ENCODE assay signal across 12 cellular contexts in the genomic region with DNA sequence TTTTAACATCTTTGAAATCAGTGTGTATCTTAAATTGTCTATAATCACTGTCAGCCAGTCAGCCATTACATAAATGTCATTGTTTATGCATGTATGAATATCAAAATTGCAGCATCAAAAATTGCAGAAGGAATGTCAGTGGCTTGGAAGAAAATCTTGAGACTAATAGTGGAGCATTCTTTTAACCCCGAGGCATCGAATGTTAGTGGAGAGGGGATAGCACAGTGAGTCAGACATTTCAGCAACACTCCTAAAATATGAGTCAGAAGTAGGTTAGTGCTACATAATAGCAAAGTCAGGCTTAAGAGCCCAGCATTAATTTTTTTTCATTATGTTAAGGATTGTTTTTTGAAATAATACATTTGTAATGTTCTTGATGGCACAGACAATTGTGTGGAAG. TPM values are rescaled to one million over a fixed set of nuclear protein-coding genes. Genes with fewer than 3 reads are reported as not detected.
DNase-seq lines count a peak whose midpoint lies in the region; ATAC-seq and TF ChIP-seq lines count a peak whose summit lies in the region.
"Had no signal": no experiment of that assay in that cellular context is flagged by ENCODE, and none has a peak within 500 bp of the region (broad histone marks: within the 10 kb centered on the region; RNA-seq: fewer than 3 reads in every experiment).

No MANE protein-coding gene starts in this region.

- ATAC-seq in HG02798 (IDR thresholded peaks at IDR 0.05; ENCODE audit: poor library complexity, unreplicated experiment) = no peak
- no peak for ATAC-seq in GM21360 (IDR thresholded peaks at IDR 0.05; ENCODE audit: unreplicated experiment)
- no peak for ATAC-seq in GM19328 (IDR thresholded peaks at IDR 0.05; ENCODE audit: unreplicated experiment)
- ATAC-seq: left ventricle myocardium superior had no signal

- no peaks in the 10 kb centered on the region for H3K9me3 ChIP-seq in left ventricle myocardium inferior (replicated peaks)
- H3K9me3 ChIP-seq: right lobe of liver had no signal

- no peak for TF ChIP-seq EP300 in Ishikawa (IDR thresholded peaks at IDR 0.05; ENCODE audit: borderline replicate concordance)

- POLR2A ChIA-PET in AG04449 (lab: Yijun Ruan, JAX) = no interaction called here

- intact Hi-C loops in left ventricle myocardium inferior (cut with micrococcal nuclease) = no loop called here

- no peaks in the 10 kb centered on the region for H3K27me3 ChIP-seq in left ventricle myocardium inferior (ENCODE audit: low read depth)
- H3K27me3 ChIP-seq: right lobe of liver had no signal

- no peaks in the 10 kb centered on the region for H3K4me1 ChIP-seq in left ventricle myocardium inferior

- CTCF ChIA-PET in AG04449 (lab: Yijun Ruan, JAX) = interaction anchor here (0.9 kb wide), 1 partner anchor 20 kb away, joined by 3 read pairs; no protein-coding TSS in a partner anchor

- H3K4me3 ChIP-seq in AG04449 (ENCODE audit: low read depth, low read length) (no peak overlapping the region), left ventricle myocardium inferior (no peak overlapping the region)
- H3K4me3 ChIP-seq: right lobe of liver had no signal

- H3K36me3 ChIP-seq in left ventricle myocardium inferior = no peaks in the 10 kb centered on the region
- H3K36me3 ChIP-seq: right lobe of liver had no signal

- TF ChIP-seq CTCF in AG04449 (IDR thresholded peaks at IDR 0.05; ENCODE audit: insufficient read depth, low read length, missing control alignments) (no peak), left ventricle myocardium inferior (IDR thresholded peaks at IDR 0.05; ENCODE audit: borderline replicate concordance) (no peak)

- no peak for TF ChIP-seq RAD21 in Ishikawa (IDR thresholded peaks at IDR 0.05; ENCODE audit: low read depth)

- no peak overlapping the region for H3K27ac ChIP-seq in left ventricle myocardium inferior (replicated peaks)
- H3K27ac ChIP-seq: right lobe of liver had no signal

- DNase-seq in AG04449 (ENCODE audit: low read depth, low spot score) (peak; percentile 77), astrocyte of the hippocampus (ENCODE audit: low read depth, low spot score) (peak; percentile 86), kidney glomerular epithelial cell (lab: John Stamatoyannopoulos, UW) (peak; percentile 84), left ventricle myocardium inferior (no peak)
- DNase-seq: CD4-positive, CD25-positive, alpha-beta regulatory T cell; effector CD4-positive, alpha-beta T cell; left ventricle myocardium superior; right lobe of liver had no signal

TF ChIP-seq in Ishikawa, 13 proteins besides CTCF, POLR2A, EP300 and RAD21:
- TF ChIP-seq CREB1 (IDR thresholded peaks at IDR 0.05; ENCODE audit: low read depth) = no peak
- TF ChIP-seq EGR1 (IDR thresholded peaks at IDR 0.05) = no peak
- 0 out of 2 replicates have a peak, but pooled peaks have one; percentile 23 for TF ChIP-seq TEAD4 (IDR thresholded peaks at IDR 0.05)
- no peak for TF ChIP-seq ZBTB7A (IDR thresholded peaks at IDR 0.05; ENCODE audit: low read depth)
- TF ChIP-seq YY1 (IDR thresholded peaks at IDR 0.05; ENCODE audit: low read depth) = no peak
- TF ChIP-seq CEBPB (IDR thresholded peaks at IDR 0.05) = no peak

RNA-seq across cellular contexts. Expression of gene SNRPE, which starts 45.5 kb away (rescaled TPM):
- total RNA-seq in left ventricle myocardium inferior = 46.7 TPM
